27 cellular contexts compared by ENCODE assay signal in the genomic region with DNA sequence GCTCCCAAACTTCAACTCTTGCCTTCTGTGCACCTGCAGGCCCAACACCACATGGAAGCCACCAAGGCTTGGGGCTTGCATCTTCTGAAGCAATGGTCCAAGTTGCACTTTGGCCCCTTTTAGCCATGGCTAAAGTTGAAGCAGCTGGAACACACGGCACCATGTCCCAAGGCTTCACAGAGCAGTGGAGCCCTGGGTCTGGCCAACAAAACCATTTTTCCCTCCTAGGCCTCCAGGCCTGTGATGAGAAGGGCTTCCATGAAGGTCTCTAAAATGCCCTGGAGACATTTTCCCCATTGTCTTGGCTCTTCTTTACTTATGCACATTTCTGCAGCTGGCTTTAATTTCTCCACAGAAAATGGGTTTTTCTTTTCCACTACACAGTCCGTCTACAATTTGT.
"Had no signal": no experiment of that assay in that cellular context is flagged by ENCODE, and none has a peak within 500 bp of the region (broad histone marks: within the 10 kb centered on the region; RNA-seq: fewer than 3 reads in every experiment).

No MANE protein-coding gene starts in this region.

- DNase-seq: stimulated activated CD4-positive, alpha-beta T cell treated with anti-CD3 and anti-CD28 coated beads, Interleukin-2, amount 100 ng/mL, for 48 hours; stimulated activated CD4-positive, alpha-beta T cell treated with anti-CD3 and anti-CD28 coated beads, Interleukin-4, amount 100 ng/mL, for 1 hour; stimulated activated CD4-positive, alpha-beta T cell treated with anti-CD3 and anti-CD28 coated beads, Interleukin-4, amount 100 ng/mL, for 24 hours; stimulated activated CD4-positive, alpha-beta T cell treated with anti-CD3 and anti-CD28 coated beads, Interleukin-4, amount 100 ng/mL, for 4 hours; stimulated activated CD8-positive, alpha-beta memory T cell treated with anti-CD3 and anti-CD28 coated beads, Interleukin-4, amount 100 ng/mL, for 48 hours; stimulated activated naive B cell treated with anti-CD40 and anti-IgM and Interleukin-4, amounts not matched to agents 10 μg/mL and 1 μg/mL and 100 μg/mL, for 72 hours; stimulated activated naive CD4-positive, alpha-beta T cell; stimulated activated naive CD4-positive, alpha-beta T cell treated with Interleukin-2 at 50 U/mL for 16 hours; stimulated activated naive CD8-positive, alpha-beta T cell treated with anti-CD3 and anti-CD28 coated beads, Interleukin-15, amount 100 ng/mL, for 72 hours; stimulated activated naive CD8-positive, alpha-beta T cell treated with anti-CD3 and anti-CD28 coated beads, Interleukin-15, Interleukin-2, amounts not matched to agents 100 U/mL and 50 U/mL, for 24 hours; stomach; substantia nigra; testis; thyroid gland; tibial artery; transverse colon; trophoblast cell; upper lobe of left lung; upper lobe of right lung; uterus had no signal

- H3K4me1 ChIP-seq: stomach, suprapubic skin, testis, thyroid gland, tibial artery, tibial nerve, transverse colon, upper lobe of left lung, upper lobe of right lung, uterus, vagina had no signal

- H3K27ac ChIP-seq: stomach, suprapubic skin, testis, thoracic aorta, thyroid gland, tibial artery, tibial nerve, transverse colon, upper lobe of left lung, upper lobe of right lung, uterus, vagina had no signal

- H3K4me3 ChIP-seq: stomach, suprapubic skin, testis, thoracic aorta, thyroid gland, tibial artery, tibial nerve, transverse colon, upper lobe of left lung, upper lobe of right lung, uterus, vagina had no signal

- FAIRE-seq: urothelium cell line had no signal

- ATAC-seq: stimulated activated effector memory CD8-positive, alpha-beta T cell treated with anti-CD3 and anti-CD28 coated beads, Interleukin-12 subunit alpha, Interleukin-12 subunit beta, amount 100 ng/mL, for 72 hours; stimulated activated memory B cell treated with anti-CD40 and anti-IgM and Interleukin-4, amounts not matched to agents 10 μg/mL and 1 μg/mL and 100 μg/mL, for 72 hours; stimulated activated naive B cell treated with anti-CD40 and anti-IgM and Interleukin-4, amounts not matched to agents 10 μg/mL and 1 μg/mL and 100 μg/mL, for 72 hours; stimulated activated naive CD8-positive, alpha-beta T cell treated with anti-CD3 and anti-CD28 coated beads, Interleukin-15, amount 100 ng/mL, for 72 hours; stimulated activated naive CD8-positive, alpha-beta T cell treated with anti-CD3 and anti-CD28 coated beads, Interleukin-15, Interleukin-2, amounts not matched to agents 100 U/mL and 50 U/mL, for 24 hours; upper lobe of right lung had no signal

- H3K27me3 ChIP-seq: stomach, suprapubic skin, testis, thyroid gland, tibial artery, tibial nerve, transverse colon, upper lobe of left lung, upper lobe of right lung, vagina had no signal

- H3K9me3 ChIP-seq: suprapubic skin, testis, thoracic aorta, thyroid gland, transverse colon, upper lobe of right lung, uterus had no signal

- H3K36me3 ChIP-seq: stomach, suprapubic skin, thoracic aorta, thyroid gland, tibial artery, tibial nerve, transverse colon, upper lobe of left lung, upper lobe of right lung, uterus, vagina had no signal
